Comparison of ENCODE assay signal across 26 cellular contexts in the genomic region with DNA sequence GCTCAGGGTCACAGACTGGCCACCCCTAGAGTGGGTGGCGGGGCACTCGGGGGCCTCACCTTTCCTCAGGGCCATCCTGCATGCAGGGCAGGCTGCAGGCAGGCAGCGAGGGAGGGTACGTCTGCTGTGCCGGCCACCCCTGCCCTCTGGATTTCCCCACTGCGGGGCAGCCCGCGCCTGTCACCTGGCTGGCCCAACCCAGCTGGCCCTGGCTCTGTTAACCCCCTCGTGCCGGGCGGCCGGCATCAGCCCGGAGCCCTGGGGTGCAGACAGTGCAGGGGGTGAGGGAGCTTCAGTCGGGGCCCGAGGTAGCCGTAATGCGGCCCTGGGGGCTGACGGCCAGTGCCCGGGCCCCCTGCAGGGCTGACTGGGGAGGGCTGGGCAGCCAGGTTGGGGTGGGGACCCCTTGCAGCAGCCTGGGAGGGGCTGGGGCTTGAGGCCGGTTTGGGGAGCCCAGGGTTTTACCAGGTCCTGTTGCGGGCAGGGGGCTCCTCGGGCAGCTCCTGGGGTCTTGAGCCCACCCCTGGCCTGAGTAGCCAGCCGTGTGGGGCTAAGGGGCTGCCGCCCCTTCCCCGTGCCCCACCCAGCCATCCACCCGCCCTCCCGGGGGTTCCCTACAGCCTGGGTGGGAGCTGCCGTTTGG. TPM values are rescaled to one million over a fixed set of nuclear protein-coding genes. Genes with fewer than 3 reads are reported as not detected.
A peak's percentile ranks its signal among the peaks of the same experiment; 100 is the strongest.
DNase-seq lines count a peak whose midpoint lies in the region; ATAC-seq and TF ChIP-seq lines count a peak whose summit lies in the region.
"Had no signal": no experiment of that assay in that cellular context is flagged by ENCODE, and none has a peak within 500 bp of the region (broad histone marks: within the 10 kb centered on the region; RNA-seq: fewer than 3 reads in every experiment).

A gene (minus strand): TSS at position 128 of the 643 bp plus-strand sequence. CDS start 53 bp downstream, at position 75.

- intact Hi-C loops in naive thymus-derived CD4-positive, alpha-beta T cell (cut with micrococcal nuclease): no loop called here
- intact Hi-C loops in upper lobe of right lung (cut with DNase I): no loop called here

- H3K4me1 ChIP-seq in hepatocyte (ENCODE audit: insufficient read depth) (peaks cover 14% of the 10 kb centered on the region), upper lobe of right lung (no peaks in the 10 kb centered on the region)
- no peaks in the 10 kb centered on the region for H3K4me1 ChIP-seq in naive thymus-derived CD4-positive, alpha-beta T cell (ENCODE audit: control insufficient read depth in 2 of 2, insufficient read depth in 2 of 2, low read length in 2 of 2)
- H3K4me1 ChIP-seq: ascending aorta, testis had no signal

- 66% methylated on average over 20 of the region's 28 CpGs for WGBS in hepatocyte (ENCODE audit: low lambda C conversion rate, missing lambda C conversion rate)

- POLR2A ChIA-PET in naive thymus-derived CD4-positive, alpha-beta T cell (lab: Charles Lee): no interaction called here

- TF ChIP-seq CTCF in hepatocyte (IDR thresholded peaks at IDR 0.05; ENCODE audit: poor library complexity) (no peak), upper lobe of right lung (IDR thresholded peaks at IDR 0.05) (no peak)

- H3K4me3 ChIP-seq in hepatocyte (no peak within 1 kb of the TSS), upper lobe of right lung (peak within 1 kb of the TSS; percentile 29)
- no peak within 1 kb of the TSS for H3K4me3 ChIP-seq in naive thymus-derived CD4-positive, alpha-beta T cell (ENCODE audit: low read length)
- H3K4me3 ChIP-seq: ascending aorta, dorsolateral prefrontal cortex, skin epidermis, testis had no signal

- H3K4me1 Mint-ChIP-seq in stimulated activated naive CD8-positive, alpha-beta T cell treated with anti-CD3 and anti-CD28 coated beads, Interleukin-15, amount 100 ng/mL, for 72 hours: peaks cover 4% of the 10 kb centered on the region
- H3K4me1 Mint-ChIP-seq in naive thymus-derived CD4-positive, alpha-beta T cell: peaks cover 0 to 4% (median 0%) of the 10 kb centered on the region in 7 donors
- H3K4me1 Mint-ChIP-seq: activated CD4-positive, alpha-beta T cell treated with anti-CD3 and anti-CD28 coated beads, Interleukin-2, amount 10 ng/mL, durations not matched to agents 7 days and 5 days; activated naive CD4-positive, alpha-beta T cell treated with anti-CD3 and anti-CD28 coated beads, Interleukin-2, amount 50 U/mL, for 24 hours had no signal

- ATAC-seq in stimulated activated naive CD8-positive, alpha-beta T cell treated with anti-CD3 and anti-CD28 coated beads, Interleukin-15, amount 100 ng/mL, for 72 hours: peak; percentile 14
- ATAC-seq in stimulated activated naive CD8-positive, alpha-beta T cell treated with anti-CD3 and anti-CD28 coated beads, Interleukin-15, Interleukin-2, amounts not matched to agents 100 U/mL and 50 U/mL, for 24 hours: no peak
- peak; percentile 9 for ATAC-seq in naive thymus-derived CD4-positive, alpha-beta T cell
- ATAC-seq in upper lobe of right lung (peak; percentile 74), HG02798 (IDR thresholded peaks at IDR 0.05; ENCODE audit: poor library complexity, unreplicated experiment) (no peak)
- ATAC-seq: activated T-cell treated with anti-CD3 and anti-CD28 coated beads, Interleukin-2, amount 50 U/mL, for 72 hours had no signal

- no peaks in the 10 kb centered on the region for H3K9me3 ChIP-seq in hepatocyte (ENCODE audit: low read depth)
- H3K9me3 ChIP-seq in naive thymus-derived CD4-positive, alpha-beta T cell (ENCODE audit: control insufficient read depth in 2 of 3, low read length in 3 of 3): peaks cover 0 to 6% (median 0%) of the 10 kb centered on the region in 3 experiments
- no peaks in the 10 kb centered on the region for H3K9me3 ChIP-seq in upper lobe of right lung
- H3K9me3 ChIP-seq: testis had no signal

- H2AFZ ChIP-seq in hepatocyte: no peak within 1 kb of the TSS

- no peaks in the 10 kb centered on the region for H3K27me3 Mint-ChIP-seq in stimulated activated naive CD8-positive, alpha-beta T cell treated with anti-CD3 and anti-CD28 coated beads, Interleukin-15, amount 100 ng/mL, for 72 hours
- no peaks in the 10 kb centered on the region for H3K27me3 Mint-ChIP-seq in naive thymus-derived CD4-positive, alpha-beta T cell
- H3K27me3 Mint-ChIP-seq: activated CD4-positive, alpha-beta T cell treated with anti-CD3 and anti-CD28 coated beads, Interleukin-2, amount 10 ng/mL, durations not matched to agents 7 days and 5 days; activated naive CD4-positive, alpha-beta T cell treated with anti-CD3 and anti-CD28 coated beads, Interleukin-2, amount 50 U/mL, for 24 hours; central memory CD8-positive, alpha-beta T cell had no signal

- H3K4me2 ChIP-seq in hepatocyte: peak within 1 kb of the TSS; percentile 30

- CTCF ChIA-PET in naive thymus-derived CD4-positive, alpha-beta T cell (lab: Charles Lee): no interaction called here

- DNase-seq in stimulated activated naive CD8-positive, alpha-beta T cell treated with anti-CD3 and anti-CD28 coated beads, Interleukin-15, amount 100 ng/mL, for 72 hours: peak in 1 of 2 donors; percentile 11
- DNase-seq in stimulated activated naive CD8-positive, alpha-beta T cell treated with anti-CD3 and anti-CD28 coated beads, Interleukin-15, Interleukin-2, amounts not matched to agents 100 U/mL and 50 U/mL, for 24 hours: no peak
- DNase-seq in hepatocyte (ENCODE audit: low spot score): peak; percentile 38
- DNase-seq in naive thymus-derived CD4-positive, alpha-beta T cell: peak in 1 of 9 donors; percentile 5
- peak; percentile 74 for DNase-seq in upper lobe of right lung
- no peak for DNase-seq in NCI-H526 treated with DMSO at 0.1 percent for 48 hours (lab: John Stamatoyannopoulos, UW)
- DNase-seq in NOMO-1 treated with DMSO at 0.1 percent for 48 hours (lab: John Stamatoyannopoulos, UW; ENCODE audit: unreplicated experiment): no peak
- DNase-seq: activated CD4-positive, alpha-beta T cell treated with anti-CD3 and anti-CD28 coated beads, Interleukin-2, amount 10 ng/mL, durations not matched to agents 7 days and 5 days; activated T-cell treated with anti-CD3 and anti-CD28 coated beads, Interleukin-2, amount 50 U/mL, for 72 hours; kidney glomerular epithelial cell; midbrain; NCI-H1092 treated with DMSO at 0.1 percent for 48 hours; NCI-H2081; NCI-H345; NCI-H82; T-helper 9 cell; testis had no signal

- no peaks in the 10 kb centered on the region for H3K9me2 ChIP-seq in hepatocyte (replicated peaks; ENCODE audit: insufficient read depth)

- peaks cover 0 to 5% (median 4%) of the 10 kb centered on the region in 5 donors for H3K36me3 Mint-ChIP-seq in naive thymus-derived CD4-positive, alpha-beta T cell
- H3K36me3 Mint-ChIP-seq: activated naive CD4-positive, alpha-beta T cell treated with anti-CD3 and anti-CD28 coated beads, Interleukin-2, amount 50 U/mL, for 24 hours had no signal

- peak within 1 kb of the TSS; percentile 83 for H3K27ac ChIP-seq in hepatocyte
- no peak within 1 kb of the TSS for H3K27ac ChIP-seq in naive thymus-derived CD4-positive, alpha-beta T cell (ENCODE audit: low read depth, low read length)
- peak within 1 kb of the TSS; percentile 51 for H3K27ac ChIP-seq in upper lobe of right lung
- H3K27ac ChIP-seq: ascending aorta, C4-2B, dorsolateral prefrontal cortex, HL-60, skin epidermis, testis had no signal

- H3K27ac Mint-ChIP-seq in stimulated activated naive CD8-positive, alpha-beta T cell treated with anti-CD3 and anti-CD28 coated beads, Interleukin-15, amount 100 ng/mL, for 72 hours: no peak within 1 kb of the TSS
- no peak within 1 kb of the TSS for H3K27ac Mint-ChIP-seq in naive thymus-derived CD4-positive, alpha-beta T cell
- H3K27ac Mint-ChIP-seq: activated CD4-positive, alpha-beta T cell treated with anti-CD3 and anti-CD28 coated beads, Interleukin-2, amount 10 ng/mL, durations not matched to agents 7 days and 5 days; activated naive CD4-positive, alpha-beta T cell treated with anti-CD3 and anti-CD28 coated beads, Interleukin-2, amount 50 U/mL, for 24 hours; activated T-cell treated with anti-CD3 and anti-CD28 coated beads, Interleukin-2, amount 50 U/mL, for 72 hours had no signal

- no peaks in the 10 kb centered on the region for H3K79me2 ChIP-seq in hepatocyte

- H3K9me3 Mint-ChIP-seq in stimulated activated naive CD8-positive, alpha-beta T cell treated with anti-CD3 and anti-CD28 coated beads, Interleukin-15, amount 100 ng/mL, for 72 hours: peaks cover 0 to 8% of the 10 kb centered on the region in 2 donors
- H3K9me3 Mint-ChIP-seq in naive thymus-derived CD4-positive, alpha-beta T cell: peaks cover 0 to 9% (median 2%) of the 10 kb centered on the region in 11 donors
- H3K9me3 Mint-ChIP-seq: activated naive CD4-positive, alpha-beta T cell treated with anti-CD3 and anti-CD28 coated beads, Interleukin-2, amount 50 U/mL, for 24 hours; activated T-cell treated with anti-CD3 and anti-CD28 coated beads, Interleukin-2, amount 50 U/mL, for 72 hours; central memory CD8-positive, alpha-beta T cell had no signal

- H3K4me3 Mint-ChIP-seq in stimulated activated naive CD8-positive, alpha-beta T cell treated with anti-CD3 and anti-CD28 coated beads, Interleukin-15, amount 100 ng/mL, for 72 hours: no peak within 1 kb of the TSS
- H3K4me3 Mint-ChIP-seq in naive thymus-derived CD4-positive, alpha-beta T cell: no peak within 1 kb of the TSS
- H3K4me3 Mint-ChIP-seq: activated CD4-positive, alpha-beta T cell treated with anti-CD3 and anti-CD28 coated beads, Interleukin-2, amount 10 ng/mL, durations not matched to agents 7 days and 5 days; activated naive CD4-positive, alpha-beta T cell treated with anti-CD3 and anti-CD28 coated beads, Interleukin-2, amount 50 U/mL, for 24 hours; activated T-cell treated with anti-CD3 and anti-CD28 coated beads, Interleukin-2, amount 50 U/mL, for 72 hours; central memory CD8-positive, alpha-beta T cell had no signal

- H3K36me3 ChIP-seq in hepatocyte (replicated peaks; ENCODE audit: insufficient read depth, low read depth) (no peaks in the 10 kb centered on the region), upper lobe of right lung (peaks cover 8% of the 10 kb centered on the region)
- H3K36me3 ChIP-seq in naive thymus-derived CD4-positive, alpha-beta T cell (ENCODE audit: control insufficient read depth in 2 of 3, insufficient read depth in 3 of 3, low read length in 3 of 3): peaks cover 0 to 36% (median 0%) of the 10 kb centered on the region in 3 experiments

- no peaks in the 10 kb centered on the region for H3K27me3 ChIP-seq in hepatocyte
- no peaks in the 10 kb centered on the region for H3K27me3 ChIP-seq in naive thymus-derived CD4-positive, alpha-beta T cell (ENCODE audit: control insufficient read depth in 2 of 2, insufficient read depth in 2 of 2, low read length in 2 of 2)
- H3K27me3 ChIP-seq in upper lobe of right lung: no peaks in the 10 kb centered on the region
- H3K27me3 ChIP-seq: ascending aorta, dorsolateral prefrontal cortex, testis had no signal

- H4K20me1 ChIP-seq in hepatocyte (ENCODE audit: insufficient read depth, poor library complexity, severe bottlenecking): no peaks in the 10 kb centered on the region

RNA-seq across cellular contexts. Expression of the gene that starts here (rescaled TPM):
- 10.6 and 11.2 TPM in 2 replicates for total RNA-seq in hepatocyte
- polyA plus RNA-seq in hepatocyte: 10.7 and 12.6 TPM in 2 replicates
- 1 to 10 TPM in 3 of 5 experiments, under 1 TPM in 2; 0.19 to 1.5 (median 1.1) TPM for total RNA-seq in naive thymus-derived CD4-positive, alpha-beta T cell
- polyA plus RNA-seq in naive thymus-derived CD4-positive, alpha-beta T cell: under 1 TPM in 1 of 2 donors, not detected in 1; 0.40 TPM
- 2.5 TPM for total RNA-seq in upper lobe of right lung
- total RNA-seq: ascending aorta, pulmonary artery endothelial cell had no signal

Comparison
In these comparisons a context has a peak if more than half of its experiments do, and no peak if none do; other contexts are left out.
1. ATAC-seq: peak in stimulated activated naive CD8-positive, alpha-beta T cell treated with anti-CD3 and anti-CD28 coated beads, Interleukin-15, amount 100 ng/mL, for 72 hours (single experiment), naive thymus-derived CD4-positive, alpha-beta T cell (single experiment) and upper lobe of right lung (single experiment); none in stimulated activated naive CD8-positive, alpha-beta T cell treated with anti-CD3 and anti-CD28 coated beads, Interleukin-15, Interleukin-2, amounts not matched to agents 100 U/mL and 50 U/mL, for 24 hours (single experiment) and HG02798 (single experiment).
2. DNase-seq: peak in hepatocyte (single experiment) and upper lobe of right lung (single experiment); none in stimulated activated naive CD8-positive, alpha-beta T cell treated with anti-CD3 and anti-CD28 coated beads, Interleukin-15, Interleukin-2, amounts not matched to agents 100 U/mL and 50 U/mL, for 24 hours (single experiment), NCI-H526 treated with DMSO at 0.1 percent for 48 hours (single experiment) and NOMO-1 treated with DMSO at 0.1 percent for 48 hours (single experiment).